8 cellular contexts compared by ENCODE assay signal in the genomic region with DNA sequence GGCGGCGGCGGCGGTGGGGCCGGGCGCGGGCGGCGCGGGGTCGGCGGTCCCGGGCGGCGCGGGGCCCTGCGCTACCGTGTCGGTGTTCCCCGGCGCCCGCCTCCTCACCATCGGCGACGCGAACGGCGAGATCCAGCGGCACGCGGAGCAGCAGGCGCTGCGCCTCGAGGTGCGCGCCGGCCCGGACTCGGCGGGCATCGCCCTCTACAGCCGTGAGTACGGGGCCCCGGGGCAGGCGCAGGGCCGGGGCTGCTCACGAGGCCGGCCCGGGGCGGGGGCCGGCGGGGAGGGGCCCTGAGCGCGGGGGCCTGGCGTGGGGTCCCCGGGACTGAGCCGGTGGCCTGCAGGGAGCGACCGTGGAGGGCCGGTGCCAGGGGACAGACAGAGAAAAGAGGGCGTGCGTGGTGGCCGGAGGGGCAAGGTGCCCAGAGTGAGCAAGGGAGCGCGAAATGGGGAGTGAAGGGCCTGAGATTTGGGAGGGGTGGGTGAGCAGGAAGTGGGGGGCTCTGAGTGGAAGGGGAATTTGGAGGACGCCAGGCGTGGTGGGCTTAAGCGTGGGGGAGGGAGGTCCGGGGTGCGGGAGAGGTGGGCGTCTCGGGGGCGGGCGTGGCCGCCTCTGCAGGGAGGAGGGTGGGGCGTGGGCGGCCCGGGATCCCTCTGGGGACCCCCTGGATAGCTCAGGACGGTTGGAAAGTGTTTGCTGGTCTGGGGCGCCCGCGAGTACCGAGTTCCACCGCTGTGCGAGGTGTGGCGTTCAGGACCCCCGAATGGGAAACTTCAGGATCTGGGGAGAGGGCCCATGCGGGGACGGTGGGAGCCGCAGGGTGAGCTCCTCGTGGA. TPM values are rescaled to one million over a fixed set of nuclear protein-coding genes. Genes with fewer than 3 reads are reported as not detected.
A peak's percentile ranks its signal among the peaks of the same experiment; 100 is the strongest.
DNase-seq lines count a peak whose midpoint lies in the region; ATAC-seq and TF ChIP-seq lines count a peak whose summit lies in the region.

No MANE protein-coding gene starts in this region.

- no TSS peak for BruUV-seq in Panc1 (replicated peaks; lab: Mats Ljungman, UMichigan)

- peak overlapping the region; percentile 79 for H3K4me3 ChIP-seq in DOHH2 (ENCODE audit: low read length)
- H3K4me3 ChIP-seq in HAP-1 = peak overlapping the region; percentile 65
- H3K4me3 ChIP-seq in Panc1 (ENCODE audit: low read depth in 2 of 2, low read length in 2 of 2) = peak overlapping the region; percentile 62 to 63
- peak overlapping the region; percentile 78 for H3K4me3 ChIP-seq in skeletal muscle cell (ENCODE audit: low read depth, low read length)

- peak overlapping the region; percentile 97 for H3K4me2 ChIP-seq in DOHH2 (ENCODE audit: low read length)

- H3K4me1 Mint-ChIP-seq in activated naive CD8-positive, alpha-beta T cell treated with anti-CD3 and anti-CD28 coated beads, Interleukin-2, amount 10 ng/mL, durations not matched to agents 7 days and 5 days = peaks cover 26% of the 10 kb centered on the region

- H3K27ac ChIP-seq in DOHH2 (ENCODE audit: low read depth, low read length) (peak overlapping the region; percentile 78), Panc1 (ENCODE audit: low read length) (peak overlapping the region; percentile 64)

- peak overlapping the region; percentile 87 for H3K4me3 Mint-ChIP-seq in activated naive CD8-positive, alpha-beta T cell treated with anti-CD3 and anti-CD28 coated beads, Interleukin-2, amount 10 ng/mL, durations not matched to agents 7 days and 5 days

- no peaks in the 10 kb centered on the region for H3K9me2 ChIP-seq in DOHH2 (replicated peaks; ENCODE audit: control insufficient read depth, low read length)

- H3K79me2 ChIP-seq in DOHH2 (ENCODE audit: control insufficient read depth, low read length) = peaks cover 54% of the 10 kb centered on the region

- H3F3A ChIP-seq in DOHH2 (ENCODE audit: control insufficient read depth, insufficient read depth) = peaks cover 14% of the 10 kb centered on the region

- H3K36me3 ChIP-seq in DOHH2 (ENCODE audit: control insufficient read depth, low read length) (peaks cover 13% of the 10 kb centered on the region), HAP-1 (replicated peaks) (peaks cover 6% of the 10 kb centered on the region), Panc1 (ENCODE audit: control insufficient read depth, insufficient read depth, low read length) (peaks cover 4% of the 10 kb centered on the region; the same call in 1 of the 2 replicates)

- H3K27me3 ChIP-seq in DOHH2 (ENCODE audit: control insufficient read depth, low read length) (no peaks in the 10 kb centered on the region), HAP-1 (ENCODE audit: low read depth) (no peaks in the 10 kb centered on the region), Panc1 (ENCODE audit: control insufficient read depth, insufficient read depth, low read length) (no peaks in the 10 kb centered on the region)

- intact Hi-C loops in Panc1 (cut with micrococcal nuclease; ENCODE audit: unreplicated experiment) = no loop called here

- CTCF ChIA-PET in Panc1 (lab: Charles Lee) = interaction anchor here (0.5 to 0.6 kb wide), 2 partner anchors 14 to 317 kb away, joined by 6 to 7 read pairs; no protein-coding TSS in a partner anchor

- H3K27me3 Mint-ChIP-seq in activated naive CD8-positive, alpha-beta T cell treated with anti-CD3 and anti-CD28 coated beads, Interleukin-2, amount 10 ng/mL, durations not matched to agents 7 days and 5 days = no peaks in the 10 kb centered on the region

- no peaks in the 10 kb centered on the region for H4K20me1 ChIP-seq in DOHH2 (ENCODE audit: control insufficient read depth, insufficient read depth, low read depth, low read length)

- POLR2A ChIA-PET in Panc1 (lab: Charles Lee) = no interaction called here
- POLR2A ChIA-PET in activated naive CD8-positive, alpha-beta T cell treated with anti-CD3 and anti-CD28 coated beads, Interleukin-2, amount 10 ng/mL, durations not matched to agents 7 days and 5 days (lab: Charles Lee) = interaction anchor here (1.0 to 2.7 kb wide), 6 partner anchors 9 to 503 kb away, joined by 3 to 10 read pairs (median 3); partner anchors contain the start of genes DNM2, SWSAP1 and TMED1

- peak; percentile 23 for ATAC-seq in Panc1
- ATAC-seq in activated naive CD8-positive, alpha-beta T cell treated with anti-CD3 and anti-CD28 coated beads, Interleukin-2, amount 10 ng/mL, durations not matched to agents 7 days and 5 days (ENCODE audit: low read depth) = peak; percentile 2
- ATAC-seq in GM19395 (IDR thresholded peaks at IDR 0.05; ENCODE audit: unreplicated experiment) = no peak

- no peaks in the 10 kb centered on the region for H3K9me3 ChIP-seq in DOHH2 (ENCODE audit: control insufficient read depth, insufficient read depth, low read length)
- no peaks in the 10 kb centered on the region for H3K9me3 ChIP-seq in HAP-1
- no peaks in the 10 kb centered on the region for H3K9me3 ChIP-seq in Panc1 (ENCODE audit: control insufficient read depth, insufficient read depth, low read depth, low read length)

- no peaks in the 10 kb centered on the region for H3K9me3 Mint-ChIP-seq in activated naive CD8-positive, alpha-beta T cell treated with anti-CD3 and anti-CD28 coated beads, Interleukin-2, amount 10 ng/mL, durations not matched to agents 7 days and 5 days

- TF ChIP-seq CTCF in DOHH2 (IDR thresholded peaks at IDR 0.05; ENCODE audit: low read depth, low read length, poor library complexity, severe bottlenecking) = no peak
- TF ChIP-seq CTCF in Panc1 (IDR thresholded peaks at IDR 0.05) = no peak

- H3K4me1 ChIP-seq in DOHH2 (ENCODE audit: control insufficient read depth, low read length) (peaks cover 63% of the 10 kb centered on the region), HAP-1 (peaks cover 7% of the 10 kb centered on the region), Panc1 (ENCODE audit: control insufficient read depth, insufficient read depth, low read length) (no peaks in the 10 kb centered on the region)

- in situ Hi-C loops in HAP-1 (cut with MboI; ENCODE audit: low sequenced_read_pairs) = no loop called here
- in situ Hi-C loops in Panc1 (cut with HindIII; ENCODE audit: low pct_unique_long_range_greater_than_20kb, low sequenced_read_pairs) = no loop called here

- peak in 1 of 2 experiments; percentile 60 for DNase-seq in HAP-1 (ENCODE audit: low spot score in 2 of 2)
- no peak for DNase-seq in Panc1 (ENCODE audit: low read depth, low spot score)
- DNase-seq in activated naive CD8-positive, alpha-beta T cell treated with anti-CD3 and anti-CD28 coated beads, Interleukin-2, amount 10 ng/mL, durations not matched to agents 7 days and 5 days = peak; percentile 70
- peak; percentile 54 for DNase-seq in hepatic stellate cell (ENCODE audit: low spot score)
- DNase-seq in skeletal muscle cell (ENCODE audit: low read depth) = no peak
- DNase-seq in AG08395 (ENCODE audit: low spot score) = no peak

- peaks cover 1% of the 10 kb centered on the region for H3K36me3 Mint-ChIP-seq in activated naive CD8-positive, alpha-beta T cell treated with anti-CD3 and anti-CD28 coated beads, Interleukin-2, amount 10 ng/mL, durations not matched to agents 7 days and 5 days

- H3K27ac Mint-ChIP-seq in activated naive CD8-positive, alpha-beta T cell treated with anti-CD3 and anti-CD28 coated beads, Interleukin-2, amount 10 ng/mL, durations not matched to agents 7 days and 5 days = peak overlapping the region; percentile 83

RNA-seq across cellular contexts. Expression of gene CARM1, which starts 0.6 kb away (rescaled TPM):
- 44.9 TPM for total RNA-seq in Panc1 (2021; ENCODE audit: unreplicated experiment)
- polyA plus RNA-seq in Panc1 (2012; ENCODE audit: insufficient read length) = 64.9 TPM
- 10 to 100 TPM; 28.3 to 31.5 TPM for total RNA-seq in activated naive CD8-positive, alpha-beta T cell treated with anti-CD3 and anti-CD28 coated beads, Interleukin-2, amount 10 ng/mL, durations not matched to agents 7 days and 5 days

RNA-seq across cellular contexts. Expression of gene C19orf38, which starts 23.7 kb away (rescaled TPM):
- total RNA-seq in Panc1 (2021; ENCODE audit: unreplicated experiment) = not detected
- 0.33 TPM for polyA plus RNA-seq in Panc1 (2012; ENCODE audit: insufficient read length)
- total RNA-seq in activated naive CD8-positive, alpha-beta T cell treated with anti-CD3 and anti-CD28 coated beads, Interleukin-2, amount 10 ng/mL, durations not matched to agents 7 days and 5 days = 1 to 10 TPM; 1.9 to 2.2 TPM

RNA-seq across cellular contexts. Expression of gene TMED1, which starts 35.9 kb away (rescaled TPM):
- 30.3 TPM for total RNA-seq in Panc1 (2021; ENCODE audit: unreplicated experiment)
- polyA plus RNA-seq in Panc1 (2012; ENCODE audit: insufficient read length) = 47.0 TPM
- 10 to 100 TPM in 1 of 2 experiments, 1 to 10 TPM in 1; 8.6 to 11.8 TPM for total RNA-seq in activated naive CD8-positive, alpha-beta T cell treated with anti-CD3 and anti-CD28 coated beads, Interleukin-2, amount 10 ng/mL, durations not matched to agents 7 days and 5 days

RNA-seq across cellular contexts. Expression of gene YIPF2, which starts 56.5 kb away (rescaled TPM):
- total RNA-seq in Panc1 (2021; ENCODE audit: unreplicated experiment) = 29.0 TPM
- 41.0 TPM for polyA plus RNA-seq in Panc1 (2012; ENCODE audit: insufficient read length)
- 10 to 100 TPM; 21.7 to 24.7 TPM for total RNA-seq in activated naive CD8-positive, alpha-beta T cell treated with anti-CD3 and anti-CD28 coated beads, Interleukin-2, amount 10 ng/mL, durations not matched to agents 7 days and 5 days

RNA-seq across cellular contexts. Expression of gene TIMM29, which starts 56.7 kb away (rescaled TPM):
- total RNA-seq in Panc1 (2021; ENCODE audit: unreplicated experiment) = 16.5 TPM
- polyA plus RNA-seq in Panc1 (2012; ENCODE audit: insufficient read length) = 17.7 TPM
- 10 to 100 TPM; 29.7 to 31.3 TPM for total RNA-seq in activated naive CD8-positive, alpha-beta T cell treated with anti-CD3 and anti-CD28 coated beads, Interleukin-2, amount 10 ng/mL, durations not matched to agents 7 days and 5 days

Comparison
In these comparisons a context has a peak if more than half of its experiments do, and no peak if none do; other contexts are left out.
1. DNase-seq: peak in activated naive CD8-positive, alpha-beta T cell treated with anti-CD3 and anti-CD28 coated beads, Interleukin-2, amount 10 ng/mL, durations not matched to agents 7 days and 5 days (single experiment) and hepatic stellate cell (single experiment); none in Panc1 (single experiment), skeletal muscle cell (single experiment) and AG08395 (single experiment).
2. Peak in every context shown above with its lines, with median percentiles within 50 percentile points of each other: H3K4me3 ChIP-seq.